ENCODE assay signal across 27 cellular contexts in genomic region chr17:17576772-17577234, GRCh38. TPM values are rescaled to one million over a fixed set of nuclear protein-coding genes. Genes with fewer than 3 reads are reported as not detected.
DNase-seq lines count a peak whose midpoint lies in the region; ATAC-seq, FAIRE-seq and TF ChIP-seq lines count a peak whose summit lies in the region.
"Had no signal": no experiment of that assay in that cellular context is flagged by ENCODE, and none has a peak within 500 bp of the region (broad histone marks: within the 10 kb centered on the region; RNA-seq: fewer than 3 reads in every experiment).

No MANE protein-coding gene starts in this region.

- H3K36me3 Mint-ChIP-seq in HFFc6 (ENCODE audit: low read depth) (no peaks in the 10 kb centered on the region; the same call in 1 of the 2 replicates), GM23338 (ENCODE audit: low read depth) (0 out of 3 replicates have a peak, but pooled peaks cover 4% of the 10 kb centered on the region)
- H3K36me3 Mint-ChIP-seq in stimulated activated memory B cell treated with anti-CD40 and anti-IgM and Interleukin-4, amounts not matched to agents 10 μg/mL and 1 μg/mL and 100 μg/mL, for 72 hours = peaks cover 20% of the 10 kb centered on the region

- DNase-seq in HFFc6 (no peak), H1 (ENCODE audit: low read depth in 1 of 2, low spot score in 2 of 2) (no peak), mesenchymal stem cell (no peak), suprapubic skin (ENCODE audit: low spot score in 2 of 2) (no peak), GM23338 (ENCODE audit: low spot score) (no peak)
- no peak for DNase-seq in activated CD4-positive, alpha-beta T cell treated with anti-CD3 and anti-CD28 coated beads, Interleukin-2, amount 50 U/mL, for 1 hour
- DNase-seq: activated CD4-positive, alpha-beta T cell treated with anti-CD3 and anti-CD28 coated beads for 48 hours; activated naive CD4-positive, alpha-beta T cell treated with anti-CD3 and anti-CD28 coated beads, Interleukin-2, amount 50 U/mL, for 16 hours; anterior cingulate cortex; C1 segment of cervical spinal cord; central memory CD4-positive, alpha-beta T cell; DND-41; GM23248; MG63; NCI-H2081 treated with DMSO at 0.1 percent for 48 hours; NCI-H345; NCI-H774; RPMI8226; SK-N-SH; T-helper 2 cell had no signal

- no peaks in the 10 kb centered on the region for H3K23me2 ChIP-seq in H1 (ENCODE audit: low read depth, low read length)

- H2BK12ac ChIP-seq in H1 (ENCODE audit: low read depth, low read length) (no peak overlapping the region), mesenchymal stem cell (ENCODE audit: low read length in 2 of 2) (no peak overlapping the region)

- FAIRE-seq in H1 (lab: Jason Lieb, UNC) = no peak
- FAIRE-seq: endothelial cell of umbilical vein, GM12878 had no signal

- H2BK20ac ChIP-seq in H1 (ENCODE audit: low read length) = no peak overlapping the region

- H3K4me3 Mint-ChIP-seq in HFFc6 (no peak overlapping the region; the same call in 1 of the 2 replicates), GM23338 (no peak overlapping the region)
- H3K4me3 Mint-ChIP-seq in stimulated activated memory B cell treated with anti-CD40 and anti-IgM and Interleukin-4, amounts not matched to agents 10 μg/mL and 1 μg/mL and 100 μg/mL, for 72 hours = no peak overlapping the region
- H3K4me3 Mint-ChIP-seq: stimulated activated effector memory CD8-positive, alpha-beta T cell treated with anti-CD3 and anti-CD28 coated beads, Interleukin-12 subunit alpha, Interleukin-12 subunit beta, amount 100 ng/mL, for 72 hours had no signal

- H2BK5ac ChIP-seq in H1 (ENCODE audit: low read depth, low read length) (peak overlapping the region; percentile 35; the same call in 1 of the 2 replicates), mesenchymal stem cell (ENCODE audit: low read depth, low read length, poor library complexity, severe bottlenecking) (no peak overlapping the region)

- H3K4me1 Mint-ChIP-seq in HFFc6 (ENCODE audit: low read depth) = peaks cover 38% of the 10 kb centered on the region
- H3K4me1 Mint-ChIP-seq in GM23338 = peaks cover 4% of the 10 kb centered on the region; the same call in 1 of the 3 replicates
- no peaks in the 10 kb centered on the region for H3K4me1 Mint-ChIP-seq in stimulated activated memory B cell treated with anti-CD40 and anti-IgM and Interleukin-4, amounts not matched to agents 10 μg/mL and 1 μg/mL and 100 μg/mL, for 72 hours

- H3K27me3 ChIP-seq in H1 (replicated peaks in 1 of 4; ENCODE audit: control insufficient read depth in 3 of 4, extremely low read depth in 1 of 4, insufficient read depth in 3 of 4, low read length in 3 of 4) = no peaks in the 10 kb centered on the region
- H3K27me3 ChIP-seq in mesenchymal stem cell (ENCODE audit: control insufficient read depth in 1 of 2, insufficient read depth in 1 of 2, low read length in 2 of 2) = no peaks in the 10 kb centered on the region
- no peaks in the 10 kb centered on the region for H3K27me3 ChIP-seq in suprapubic skin
- H3K27me3 ChIP-seq in GM23338 (ENCODE audit: insufficient read depth) = no peaks in the 10 kb centered on the region
- H3K27me3 ChIP-seq: MG63 had no signal

- H4K91ac ChIP-seq in H1 (replicated peaks; ENCODE audit: insufficient read length, low read length) (no peak overlapping the region), mesenchymal stem cell (ENCODE audit: low read length) (no peak overlapping the region)

- ATAC-seq in HG02610 (IDR thresholded peaks at IDR 0.05; ENCODE audit: unreplicated experiment) (no peak), GM23338 (no peak)
- no peak for ATAC-seq in stimulated activated memory B cell treated with anti-CD40 and anti-IgM and Interleukin-4, amounts not matched to agents 10 μg/mL and 1 μg/mL and 100 μg/mL, for 72 hours
- ATAC-seq: GM12878; stimulated activated effector memory CD8-positive, alpha-beta T cell treated with anti-CD3 and anti-CD28 coated beads, Interleukin-12 subunit alpha, Interleukin-12 subunit beta, amount 100 ng/mL, for 72 hours had no signal

- H3K23ac ChIP-seq in H1 (ENCODE audit: insufficient read length) = no peak overlapping the region
- H3K23ac ChIP-seq in mesenchymal stem cell (ENCODE audit: low read length in 2 of 2) = no peak overlapping the region

- no peak overlapping the region for H2BK15ac ChIP-seq in H1 (ENCODE audit: low read length)
- H2BK15ac ChIP-seq in mesenchymal stem cell (ENCODE audit: low read depth, poor library complexity, severe bottlenecking) = no peak overlapping the region

- H3F3A ChIP-seq in GM23338 (replicated peaks; ENCODE audit: low read depth) = no peaks in the 10 kb centered on the region

- TF ChIP-seq RAD21 in H1 (IDR thresholded peaks at IDR 0.05 in 1 of 2, conservative IDR thresholded peaks at IDR 0.05 in 1 of 2; ENCODE audit: low read depth in 2 of 2, low read length in 2 of 2) = no peak

- H3K27ac Mint-ChIP-seq in HFFc6 (peak overlapping the region; percentile 58; the same call in 1 of the 2 replicates), GM23338 (no peak overlapping the region)
- no peak overlapping the region for H3K27ac Mint-ChIP-seq in stimulated activated memory B cell treated with anti-CD40 and anti-IgM and Interleukin-4, amounts not matched to agents 10 μg/mL and 1 μg/mL and 100 μg/mL, for 72 hours
- H3K27ac Mint-ChIP-seq: stimulated activated effector memory CD8-positive, alpha-beta T cell treated with anti-CD3 and anti-CD28 coated beads, Interleukin-12 subunit alpha, Interleukin-12 subunit beta, amount 100 ng/mL, for 72 hours had no signal

- H3K9ac ChIP-seq in H1 (replicated peaks in 1 of 4; ENCODE audit: extremely low read depth in 1 of 4, low read depth in 3 of 4, low read length in 3 of 4) (no peak overlapping the region), mesenchymal stem cell (ENCODE audit: low read length) (no peak overlapping the region)
- H3K9ac ChIP-seq: GM23248, SK-N-SH had no signal

- H4K8ac ChIP-seq in H1 (ENCODE audit: extremely low read depth, insufficient read depth, low read length) (no peak overlapping the region), mesenchymal stem cell (ENCODE audit: low read length) (no peak overlapping the region)

- H3K4ac ChIP-seq in H1 (replicated peaks; ENCODE audit: insufficient read length, low read depth, low read length) (no peak overlapping the region), mesenchymal stem cell (ENCODE audit: low read depth in 1 of 2, low read length in 2 of 2) (no peak overlapping the region)

- H3K9me3 ChIP-seq in H1 (ENCODE audit: insufficient read depth in 2 of 2, low read depth in 1 of 2, low read length in 1 of 2) (no peaks in the 10 kb centered on the region), mesenchymal stem cell (ENCODE audit: control insufficient read depth, low read length) (no peaks in the 10 kb centered on the region), suprapubic skin (no peaks in the 10 kb centered on the region)
- H3K9me3 ChIP-seq: MG63, SK-N-SH, thoracic aorta had no signal

- 93% methylated on average over 13 of the region's 13 CpGs; no CpG with 5 or more reads in 1 of the 2 experiments for WGBS in H1 (ENCODE audit: extremely low coverage in 1 of 2, insufficient coverage in 1 of 2, insufficient read length in 1 of 2, insufficient replicate concordance in 2 of 2, low coverage in 1 of 2, low lambda C conversion rate in 2 of 2, missing lambda C conversion rate in 1 of 2), 2 experiments
- 89% methylated on average over 13 of the region's 13 CpGs for WGBS in mesenchymal stem cell
- 84% methylated on average over 7 of the region's 13 CpGs for WGBS in suprapubic skin

- H3K18ac ChIP-seq in H1 (ENCODE audit: extremely low read depth, low read length) (no peak overlapping the region), mesenchymal stem cell (ENCODE audit: low read depth in 1 of 2, low read length in 2 of 2) (no peak overlapping the region)

- no peaks in the 10 kb centered on the region; a peak in 2 of 8 replicates for H3K36me3 ChIP-seq in H1 (ENCODE audit: control insufficient read depth in 2 of 4, insufficient read depth in 4 of 4, low read length in 3 of 4)
- H3K36me3 ChIP-seq in mesenchymal stem cell (ENCODE audit: control insufficient read depth in 1 of 2, insufficient read depth in 2 of 2, low read depth in 1 of 2, low read length in 2 of 2) = peaks cover 0 to 22% of the 10 kb centered on the region in 2 experiments
- peaks cover 5% of the 10 kb centered on the region for H3K36me3 ChIP-seq in suprapubic skin
- H3K36me3 ChIP-seq in GM23338 (ENCODE audit: insufficient read depth) = no peaks in the 10 kb centered on the region
- H3K36me3 ChIP-seq: MG63, thoracic aorta had no signal

- POLR2A ChIA-PET in H1 (lab: Charles Lee; ENCODE audit: partially characterized antibody) = interaction anchor here (1.5 to 1.9 kb wide), 2 partner anchors 9 to 80 kb away, joined by 4 to 5 read pairs; partner anchors contain the start of gene RASD1

- no peak overlapping the region for H2AFZ ChIP-seq in H1 (ENCODE audit: low read length)
- H2AFZ ChIP-seq in mesenchymal stem cell (ENCODE audit: low read depth, low read length) = no peak overlapping the region
- no peak overlapping the region for H2AFZ ChIP-seq in GM23338
- H2AFZ ChIP-seq: GM23248 had no signal

- no peak overlapping the region for H3K56ac ChIP-seq in H1 (replicated peaks; ENCODE audit: insufficient read length, low read depth, low read length)

- H4K20me1 ChIP-seq in H1 (replicated peaks in 1 of 2; ENCODE audit: control insufficient read depth in 1 of 2, insufficient read depth in 2 of 2, low read length in 2 of 2) (no peaks in the 10 kb centered on the region), GM23338 (replicated peaks; ENCODE audit: insufficient read depth) (no peaks in the 10 kb centered on the region; the same call in 1 of the 2 replicates)

- TF ChIP-seq CTCF in HFFc6 (IDR thresholded peaks at IDR 0.05) (no peak), H1 (IDR thresholded peaks at IDR 0.05; ENCODE audit: control extremely low read depth in 1 of 3, insufficient read depth in 1 of 3, low read depth in 1 of 3, low read length in 3 of 3) (no peak), suprapubic skin (IDR thresholded peaks at IDR 0.05) (no peak), GM23338 (conservative IDR thresholded peaks at IDR 0.05; ENCODE audit: low read depth in 2 of 2) (no peak)

- no peak overlapping the region for H3K27ac ChIP-seq in H1 (ENCODE audit: low read depth, low read length)
- H3K27ac ChIP-seq in mesenchymal stem cell (ENCODE audit: low read length, poor library complexity, severe bottlenecking) = no peak overlapping the region
- peak overlapping the region; percentile 55 for H3K27ac ChIP-seq in suprapubic skin
- no peak overlapping the region for H3K27ac ChIP-seq in GM23338 (ENCODE audit: low read depth)
- H3K27ac ChIP-seq: GM23248, thoracic aorta had no signal

- H3K14ac ChIP-seq in H1 (ENCODE audit: insufficient read length) = no peak overlapping the region
- peak overlapping the region in 1 of 2 experiments; percentile 36 for H3K14ac ChIP-seq in mesenchymal stem cell (ENCODE audit: low read length in 2 of 2)

- no peaks in the 10 kb centered on the region for H3K9me3 Mint-ChIP-seq in HFFc6
- no peaks in the 10 kb centered on the region for H3K9me3 Mint-ChIP-seq in GM23338
- no peaks in the 10 kb centered on the region for H3K9me3 Mint-ChIP-seq in stimulated activated memory B cell treated with anti-CD40 and anti-IgM and Interleukin-4, amounts not matched to agents 10 μg/mL and 1 μg/mL and 100 μg/mL, for 72 hours
- H3K9me3 Mint-ChIP-seq: stimulated activated effector memory CD8-positive, alpha-beta T cell treated with anti-CD3 and anti-CD28 coated beads, Interleukin-12 subunit alpha, Interleukin-12 subunit beta, amount 100 ng/mL, for 72 hours had no signal

- no peak overlapping the region for H4K5ac ChIP-seq in H1 (ENCODE audit: insufficient read length, low read depth, low read length)

- H2AK5ac ChIP-seq in H1 (ENCODE audit: low read depth, low read length) (no peak overlapping the region), mesenchymal stem cell (ENCODE audit: low read length, severe bottlenecking) (peak overlapping the region; percentile 11)

- H3K9me2 ChIP-seq in GM23338 (ENCODE audit: insufficient read depth) = no peaks in the 10 kb centered on the region
- H3K9me2 ChIP-seq: SK-N-SH had no signal

- no peak overlapping the region for H2BK120ac ChIP-seq in H1 (replicated peaks; ENCODE audit: low read depth, low read length)
- no peak overlapping the region for H2BK120ac ChIP-seq in mesenchymal stem cell (ENCODE audit: low read depth, low read length)

- CTCF ChIA-PET in H1 (lab: Charles Lee; ENCODE audit: partially characterized antibody) = interaction anchor here (0.6 to 7.0 kb wide), 8 partner anchors 8 to 188 kb away, joined by 3 to 56 read pairs (median 3); partner anchors contain the start of gene RASD1

- H3K4me3 ChIP-seq in H1 (ENCODE audit: extremely low read depth in 1 of 4, insufficient read depth in 2 of 4, low read depth in 3 of 4, low read length in 4 of 4) (no peak overlapping the region), mesenchymal stem cell (ENCODE audit: insufficient read depth in 1 of 2, low read depth in 1 of 2, low read length in 2 of 2) (no peak overlapping the region), suprapubic skin (no peak overlapping the region), GM23338 (no peak overlapping the region)
- H3K4me3 ChIP-seq: GM12878, GM23248, lung, MG63, thoracic aorta had no signal

- no peaks in the 10 kb centered on the region; a peak in 1 of 4 replicates for H3K79me2 ChIP-seq in H1 (ENCODE audit: control insufficient read depth in 1 of 2, insufficient read depth in 2 of 2, low read length in 2 of 2)
- no peaks in the 10 kb centered on the region for H3K79me2 ChIP-seq in GM23338 (replicated peaks; ENCODE audit: insufficient read depth)

- TF ChIP-seq EP300 in H1 (IDR thresholded peaks at IDR 0.05; ENCODE audit: borderline replicate concordance in 1 of 2, low read depth in 2 of 2, low read length in 2 of 2) (no peak), suprapubic skin (IDR thresholded peaks at IDR 0.05) (no peak)

- TF ChIP-seq POLR2A in H1 (IDR thresholded peaks at IDR 0.05; ENCODE audit: control extremely low read depth in 1 of 2, low read depth in 2 of 2, low read length in 2 of 2) = no peak
- no peak for TF ChIP-seq POLR2A in suprapubic skin (IDR thresholded peaks at IDR 0.05)

- H3K27me3 Mint-ChIP-seq in HFFc6 (ENCODE audit: insufficient read depth) (peaks cover 2% of the 10 kb centered on the region; the same call in 1 of the 2 replicates), GM23338 (ENCODE audit: insufficient read depth, low read depth, poor library complexity) (peaks cover 10% of the 10 kb centered on the region)
- H3K27me3 Mint-ChIP-seq in stimulated activated memory B cell treated with anti-CD40 and anti-IgM and Interleukin-4, amounts not matched to agents 10 μg/mL and 1 μg/mL and 100 μg/mL, for 72 hours = no peaks in the 10 kb centered on the region

- peaks cover 2% of the 10 kb centered on the region for H3K79me1 ChIP-seq in H1 (ENCODE audit: low read depth, low read length)
- H3K79me1 ChIP-seq in mesenchymal stem cell (replicated peaks; ENCODE audit: low read length, poor library complexity, severe bottlenecking) = peaks cover 6% of the 10 kb centered on the region

- H3K4me1 ChIP-seq in H1 (replicated peaks in 1 of 4; ENCODE audit: control insufficient read depth in 3 of 4, insufficient read depth in 4 of 4, low read length in 3 of 4) (no peaks in the 10 kb centered on the region), mesenchymal stem cell (ENCODE audit: control insufficient read depth, insufficient read depth, low read depth, low read length) (peaks cover 34% of the 10 kb centered on the region), suprapubic skin (peaks cover 33% of the 10 kb centered on the region), GM23338 (ENCODE audit: insufficient read depth) (no peaks in the 10 kb centered on the region)

- no peak overlapping the region for H3K4me2 ChIP-seq in H1 (ENCODE audit: insufficient read depth in 1 of 2, low read depth in 2 of 2, low read length in 2 of 2)
- H3K4me2 ChIP-seq in mesenchymal stem cell (ENCODE audit: low read length, poor library complexity, severe bottlenecking) = no peak overlapping the region
- no peak overlapping the region for H3K4me2 ChIP-seq in GM23338
- H3K4me2 ChIP-seq: SK-N-SH had no signal

RNA-seq across cellular contexts. Expression of gene PEMT, which starts 14.7 kb away (rescaled TPM):
- 10 to 100 TPM; 33.0 to 49.2 (median 44.0) TPM for total RNA-seq in HFFc6 (2021; fragmentation: NEBNext Ultra II Directional; extraction: Animal tissue kit (Norgen Biotek cat#: 25700))
- 40.1 and 42.0 TPM in 2 replicates for total RNA-seq in H1 (2021; fragmentation: NEBNext Ultra II Directional; extraction: Animal tissue kit (Norgen Biotek cat#: 25700))
- polyA plus RNA-seq in H1 (2011; rRNA removed) = 118 and 128 TPM in 2 replicates
- 63.0 TPM for polyA plus RNA-seq in H1 (2011; cell fraction: cytosol; rRNA removed)
- polyA plus RNA-seq in H1 (2011; cell fraction: nucleus; rRNA removed) = 77.1 TPM
- polyA plus RNA-seq in H1 (2012, experiment 1 of 2) = 28.5 to 79.6 TPM (median 53.6 TPM) in 4 replicates
- 79.6 TPM for polyA plus RNA-seq in H1 (2012, experiment 2 of 2)
- 41.7 TPM for polyA plus RNA-seq in H1 (2013, experiment 1 of 2)
- 47.0 TPM for polyA plus RNA-seq in H1 (2013, experiment 2 of 2)
- 22.2 and 23.0 TPM in 2 replicates for polyA minus RNA-seq in H1 (2011; rRNA and poly(A)+ RNA removed)
- polyA minus RNA-seq in H1 (2011; cell fraction: cytosol; rRNA and poly(A)+ RNA removed) = 18.1 TPM
- polyA minus RNA-seq in H1 (2011; cell fraction: nucleus; rRNA and poly(A)+ RNA removed) = 13.7 TPM
- polyA plus RNA-seq in mesenchymal stem cell (2013, experiment 1 of 2) = 19.1 TPM
- 20.6 TPM for polyA plus RNA-seq in mesenchymal stem cell (2013, experiment 2 of 2)
- 10 to 100 TPM; 25.7 to 60.6 (median 50.0) TPM for total RNA-seq in suprapubic skin
- total RNA-seq in GM23338 (2014; rRNA removed; shearing (Covaris generic)) = 46.0 and 54.8 TPM in 2 replicates
- 55.2 and 62.7 TPM in 2 replicates for polyA plus RNA-seq in GM23338 (2016; fragmentation: Nextera tagmentation; extraction: Ambion mirVana)
